In the genomic region with DNA sequence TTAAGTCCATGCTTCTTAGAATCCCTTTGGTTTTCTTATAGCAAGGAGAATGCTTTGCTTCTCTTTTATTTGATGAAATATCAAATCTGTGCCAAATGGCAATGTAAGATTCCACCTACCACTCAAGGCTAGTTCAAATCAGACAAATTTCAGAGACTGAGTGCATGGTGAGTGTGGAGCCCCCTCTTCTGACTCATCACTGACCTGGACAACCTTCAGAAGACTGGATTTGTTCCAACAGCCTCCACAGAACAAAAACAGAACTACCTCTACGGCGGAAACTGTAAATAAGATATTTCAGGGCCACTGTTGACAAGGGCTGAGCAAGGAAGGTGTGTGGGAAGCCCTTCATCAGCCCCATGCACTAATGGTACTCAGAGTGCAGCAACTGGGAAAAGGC, we compare ENCODE assay signal across 1 cellular context.
TF ChIP-seq lines count a peak whose summit lies in the region.

No MANE protein-coding gene starts in this region.

TF ChIP-seq in SK-N-SH treated with all-trans-retinoic acid at 6 μM for 48 hours, 23 proteins besides CTCF, POLR2A, EP300 and RAD21 (continued from another document):
- TF ChIP-seq, protein P1, sequence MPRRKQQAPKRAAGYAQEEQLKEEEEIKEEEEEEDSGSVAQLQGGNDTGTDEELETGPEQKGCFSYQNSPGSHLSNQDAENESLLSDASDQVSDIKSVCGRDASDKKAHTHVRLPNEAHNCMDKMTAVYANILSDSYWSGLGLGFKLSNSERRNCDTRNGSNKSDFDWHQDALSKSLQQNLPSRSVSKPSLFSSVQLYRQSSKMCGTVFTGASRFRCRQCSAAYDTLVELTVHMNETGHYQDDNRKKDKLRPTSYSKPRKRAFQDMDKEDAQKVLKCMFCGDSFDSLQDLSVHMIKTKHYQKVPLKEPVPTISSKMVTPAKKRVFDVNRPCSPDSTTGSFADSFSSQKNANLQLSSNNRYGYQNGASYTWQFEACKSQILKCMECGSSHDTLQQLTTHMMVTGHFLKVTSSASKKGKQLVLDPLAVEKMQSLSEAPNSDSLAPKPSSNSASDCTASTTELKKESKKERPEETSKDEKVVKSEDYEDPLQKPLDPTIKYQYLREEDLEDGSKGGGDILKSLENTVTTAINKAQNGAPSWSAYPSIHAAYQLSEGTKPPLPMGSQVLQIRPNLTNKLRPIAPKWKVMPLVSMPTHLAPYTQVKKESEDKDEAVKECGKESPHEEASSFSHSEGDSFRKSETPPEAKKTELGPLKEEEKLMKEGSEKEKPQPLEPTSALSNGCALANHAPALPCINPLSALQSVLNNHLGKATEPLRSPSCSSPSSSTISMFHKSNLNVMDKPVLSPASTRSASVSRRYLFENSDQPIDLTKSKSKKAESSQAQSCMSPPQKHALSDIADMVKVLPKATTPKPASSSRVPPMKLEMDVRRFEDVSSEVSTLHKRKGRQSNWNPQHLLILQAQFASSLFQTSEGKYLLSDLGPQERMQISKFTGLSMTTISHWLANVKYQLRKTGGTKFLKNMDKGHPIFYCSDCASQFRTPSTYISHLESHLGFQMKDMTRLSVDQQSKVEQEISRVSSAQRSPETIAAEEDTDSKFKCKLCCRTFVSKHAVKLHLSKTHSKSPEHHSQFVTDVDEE (CRISPR knock-in tag; IDR thresholded peaks at IDR 0.05) = no peak
- TF ChIP-seq PPARA (CRISPR knock-in tag; IDR thresholded peaks at IDR 0.05; ENCODE audit: borderline replicate concordance) = no peak
- no peak for TF ChIP-seq GLIS3 (CRISPR knock-in tag; IDR thresholded peaks at IDR 0.05)
- TF ChIP-seq ZNF565 (CRISPR knock-in tag; conservative IDR thresholded peaks at IDR 0.05; ENCODE audit: low read depth) = no peak
- no peak for TF ChIP-seq SNAI2 (CRISPR knock-in tag; IDR thresholded peaks at IDR 0.05)
- TF ChIP-seq BACH2 (CRISPR knock-in tag; IDR thresholded peaks at IDR 0.05; ENCODE audit: borderline replicate concordance) = no peak
- TF ChIP-seq OSR1 (CRISPR knock-in tag; IDR thresholded peaks at IDR 0.05) = no peak
- TF ChIP-seq, protein P2, sequence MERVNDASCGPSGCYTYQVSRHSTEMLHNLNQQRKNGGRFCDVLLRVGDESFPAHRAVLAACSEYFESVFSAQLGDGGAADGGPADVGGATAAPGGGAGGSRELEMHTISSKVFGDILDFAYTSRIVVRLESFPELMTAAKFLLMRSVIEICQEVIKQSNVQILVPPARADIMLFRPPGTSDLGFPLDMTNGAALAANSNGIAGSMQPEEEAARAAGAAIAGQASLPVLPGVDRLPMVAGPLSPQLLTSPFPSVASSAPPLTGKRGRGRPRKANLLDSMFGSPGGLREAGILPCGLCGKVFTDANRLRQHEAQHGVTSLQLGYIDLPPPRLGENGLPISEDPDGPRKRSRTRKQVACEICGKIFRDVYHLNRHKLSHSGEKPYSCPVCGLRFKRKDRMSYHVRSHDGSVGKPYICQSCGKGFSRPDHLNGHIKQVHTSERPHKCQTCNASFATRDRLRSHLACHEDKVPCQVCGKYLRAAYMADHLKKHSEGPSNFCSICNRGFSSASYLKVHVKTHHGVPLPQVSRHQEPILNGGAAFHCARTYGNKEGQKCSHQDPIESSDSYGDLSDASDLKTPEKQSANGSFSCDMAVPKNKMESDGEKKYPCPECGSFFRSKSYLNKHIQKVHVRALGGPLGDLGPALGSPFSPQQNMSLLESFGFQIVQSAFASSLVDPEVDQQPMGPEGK (CRISPR knock-in tag; IDR thresholded peaks at IDR 0.05; ENCODE audit: borderline replicate concordance) = no peak
- TF ChIP-seq CSDC2 (CRISPR knock-in tag; IDR thresholded peaks at IDR 0.05) = no peak
- no peak for TF ChIP-seq ZFP30 (CRISPR knock-in tag; IDR thresholded peaks at IDR 0.05)
- TF ChIP-seq ZC3H10 (CRISPR knock-in tag; IDR thresholded peaks at IDR 0.05) = no peak
- no peak for TF ChIP-seq ZNF8 (CRISPR knock-in tag; IDR thresholded peaks at IDR 0.05)
- no peak for TF ChIP-seq ARNTL (CRISPR knock-in tag; IDR thresholded peaks at IDR 0.05; ENCODE audit: borderline replicate concordance, low read depth)
